Comparison of ENCODE assay signal across 24 cellular contexts in genomic region chr13:33483471-33483870, GRCh38.
DNase-seq lines count a peak whose midpoint lies in the region; ATAC-seq, FAIRE-seq and TF ChIP-seq lines count a peak whose summit lies in the region.
"Had no signal": no experiment of that assay in that cellular context is flagged by ENCODE, and none has a peak within 500 bp of the region (broad histone marks: within the 10 kb centered on the region; RNA-seq: fewer than 3 reads in every experiment).

No MANE protein-coding gene starts in this region.

- no peak overlapping the region for H2AK5ac ChIP-seq in mesenchymal stem cell (ENCODE audit: low read length, severe bottlenecking)

- FAIRE-seq in bronchial epithelial cell (lab: Jason Lieb, UNC), result no peak
- FAIRE-seq: colon, G401.6 had no signal

- H2AFZ ChIP-seq in mesenchymal stem cell (ENCODE audit: low read depth, low read length), result no peak overlapping the region

- no peak for ATAC-seq in GM21723 (IDR thresholded peaks at IDR 0.05; ENCODE audit: unreplicated experiment)
- ATAC-seq: HCT116, Panc1, right lobe of liver, T-helper 17 cell had no signal

- H2BK12ac ChIP-seq in mesenchymal stem cell (ENCODE audit: low read length in 2 of 2), result no peak overlapping the region

- no peak overlapping the region for H3K4ac ChIP-seq in mesenchymal stem cell (ENCODE audit: low read depth in 1 of 2, low read length in 2 of 2)

- H3K9me3 ChIP-seq in mesenchymal stem cell (ENCODE audit: control insufficient read depth, low read length), result no peaks in the 10 kb centered on the region
- H3K9me3 ChIP-seq: right lobe of liver, vagina had no signal

- no peak overlapping the region for H3K27ac ChIP-seq in mesenchymal stem cell (ENCODE audit: low read length, poor library complexity, severe bottlenecking)
- H3K27ac ChIP-seq: left ventricle myocardium inferior, right lobe of liver, vagina, WERI-Rb-1 had no signal

- no peak overlapping the region for H2BK5ac ChIP-seq in mesenchymal stem cell (ENCODE audit: low read depth, low read length, poor library complexity, severe bottlenecking)

- DNase-seq in Daoy (ENCODE audit: low read depth) (peak; percentile 11), M059J (ENCODE audit: low read depth) (peak; percentile 87), bronchial epithelial cell (ENCODE audit: low read depth) (peak; percentile 80), mesenchymal stem cell (peak; percentile 40), mesenteric fat pad (ENCODE audit: low spot score) (no peak), GOT3 (lab: John Stamatoyannopoulos, UW) (no peak)
- no peak for DNase-seq in stimulated activated CD4-positive, alpha-beta T cell treated with anti-CD3 and anti-CD28 coated beads, Interleukin-15, amount 100 ng/mL, for 24 hours
- DNase-seq: activated CD4-positive, alpha-beta T cell treated with anti-CD3 and anti-CD28 coated beads, Interleukin-2, amount 50 U/mL, for 4 hours; activated CD8-positive, alpha-beta memory T cell treated with anti-CD3 and anti-CD28 coated beads, Interleukin-2, amount 50 U/mL, for 4 hours; Karpas-422; left ventricle myocardium inferior; NCI-H1105 treated with DMSO at 0.1 percent for 48 hours; NCI-H2081; NCI-H446; nephron progenitor cell; right lobe of liver; T-helper 17 cell; WERI-Rb-1 had no signal

- H3K27me3 ChIP-seq in bronchial epithelial cell (ENCODE audit: control insufficient read depth, insufficient read depth, low read length) (no peaks in the 10 kb centered on the region), mesenchymal stem cell (ENCODE audit: control insufficient read depth in 1 of 2, insufficient read depth in 1 of 2, low read length in 2 of 2) (no peaks in the 10 kb centered on the region)
- H3K27me3 ChIP-seq: right lobe of liver, vagina had no signal

- no peak overlapping the region for H3K4me2 ChIP-seq in mesenchymal stem cell (ENCODE audit: low read length, poor library complexity, severe bottlenecking)

- no peak overlapping the region for H3K18ac ChIP-seq in mesenchymal stem cell (ENCODE audit: low read depth in 1 of 2, low read length in 2 of 2)

- WGBS in mesenchymal stem cell, result 58% methylated on average over 2 of the region's 3 CpGs

- no peak overlapping the region for H2BK15ac ChIP-seq in mesenchymal stem cell (ENCODE audit: low read depth, poor library complexity, severe bottlenecking)

- H3K79me1 ChIP-seq in mesenchymal stem cell (replicated peaks; ENCODE audit: low read length, poor library complexity, severe bottlenecking), result no peaks in the 10 kb centered on the region

- no peaks in the 10 kb centered on the region for H3K36me3 ChIP-seq in bronchial epithelial cell (ENCODE audit: control insufficient read depth, insufficient read depth, low read length)
- H3K36me3 ChIP-seq in mesenchymal stem cell (ENCODE audit: control insufficient read depth in 1 of 2, insufficient read depth in 2 of 2, low read depth in 1 of 2, low read length in 2 of 2), result no peaks in the 10 kb centered on the region
- H3K36me3 ChIP-seq: left ventricle myocardium inferior, right lobe of liver, vagina, WERI-Rb-1 had no signal

- no peak for TF ChIP-seq CTCF in bronchial epithelial cell (IDR thresholded peaks at IDR 0.05; ENCODE audit: insufficient read depth, low read length, severe bottlenecking)

- H3K23ac ChIP-seq in mesenchymal stem cell (ENCODE audit: low read length in 2 of 2), result no peak overlapping the region

- no peak overlapping the region for H3K14ac ChIP-seq in mesenchymal stem cell (ENCODE audit: low read length in 2 of 2)

- H4K8ac ChIP-seq in mesenchymal stem cell (ENCODE audit: low read length), result no peak overlapping the region

- no peak overlapping the region for H3K4me3 ChIP-seq in bronchial epithelial cell (ENCODE audit: low read depth, low read length)
- no peak overlapping the region for H3K4me3 ChIP-seq in mesenchymal stem cell (ENCODE audit: insufficient read depth in 1 of 2, low read depth in 1 of 2, low read length in 2 of 2)
- H3K4me3 ChIP-seq: left ventricle myocardium inferior, right lobe of liver, vagina had no signal

- H3K4me1 ChIP-seq in mesenchymal stem cell (ENCODE audit: control insufficient read depth, insufficient read depth, low read depth, low read length), result no peaks in the 10 kb centered on the region
- H3K4me1 ChIP-seq: right lobe of liver, vagina had no signal

- no peak overlapping the region for H2BK120ac ChIP-seq in mesenchymal stem cell (ENCODE audit: low read depth, low read length)

- no peak overlapping the region for H3K9ac ChIP-seq in mesenchymal stem cell (ENCODE audit: low read length)

- no peak overlapping the region for H4K91ac ChIP-seq in mesenchymal stem cell (ENCODE audit: low read length)

Comparison
In these comparisons a context has a peak if more than half of its experiments do, and no peak if none do; other contexts are left out.
1. DNase-seq: peak in Daoy (single experiment), M059J (single experiment), bronchial epithelial cell (single experiment) and mesenchymal stem cell (single experiment); none in stimulated activated CD4-positive, alpha-beta T cell treated with anti-CD3 and anti-CD28 coated beads, Interleukin-15, amount 100 ng/mL, for 24 hours (single experiment), mesenteric fat pad (single experiment) and GOT3 (single experiment).